In the genomic region with DNA sequence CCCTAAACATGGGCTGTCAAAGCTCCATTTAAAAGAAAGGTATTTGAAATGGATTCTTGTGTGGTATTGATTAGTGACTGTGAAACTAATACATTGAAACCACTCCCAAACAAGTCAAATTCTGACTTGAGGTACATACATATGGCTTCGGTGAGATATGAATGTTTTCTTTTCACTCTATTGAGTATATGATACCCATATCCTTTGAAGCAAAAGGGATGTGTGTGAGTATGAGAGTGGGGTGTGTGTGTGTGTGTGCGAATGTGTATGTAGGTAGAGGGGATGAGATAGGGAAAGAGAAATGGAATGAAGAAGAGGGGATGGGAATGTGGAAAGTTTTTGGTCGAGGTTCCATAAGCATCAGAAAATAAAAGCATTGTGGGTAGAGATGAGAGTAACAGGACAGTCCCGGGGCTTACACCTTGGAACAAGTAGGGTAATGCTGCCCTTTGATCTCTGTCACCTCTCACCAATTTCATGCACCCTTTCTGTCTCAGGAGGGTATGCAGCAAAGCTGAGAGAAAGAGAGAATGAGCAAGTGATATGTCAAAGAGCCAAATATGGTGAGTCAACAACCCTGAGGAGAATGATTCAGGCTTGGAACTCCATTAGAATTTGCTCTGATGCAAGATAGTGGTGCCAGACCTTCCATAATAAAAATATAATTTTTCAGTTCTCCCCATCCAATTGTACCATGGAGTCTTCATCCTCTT, we compare ENCODE assay signal across 1 cellular context.
A peak's percentile ranks its signal among the peaks of the same experiment; 100 is the strongest.
TF ChIP-seq lines count a peak whose summit lies in the region.

No MANE protein-coding gene starts in this region.

TF ChIP-seq in K562, 482 proteins besides CTCF, POLR2A, EP300 and RAD21 (continued from another document and continues in another):
- TF ChIP-seq, protein P1, sequence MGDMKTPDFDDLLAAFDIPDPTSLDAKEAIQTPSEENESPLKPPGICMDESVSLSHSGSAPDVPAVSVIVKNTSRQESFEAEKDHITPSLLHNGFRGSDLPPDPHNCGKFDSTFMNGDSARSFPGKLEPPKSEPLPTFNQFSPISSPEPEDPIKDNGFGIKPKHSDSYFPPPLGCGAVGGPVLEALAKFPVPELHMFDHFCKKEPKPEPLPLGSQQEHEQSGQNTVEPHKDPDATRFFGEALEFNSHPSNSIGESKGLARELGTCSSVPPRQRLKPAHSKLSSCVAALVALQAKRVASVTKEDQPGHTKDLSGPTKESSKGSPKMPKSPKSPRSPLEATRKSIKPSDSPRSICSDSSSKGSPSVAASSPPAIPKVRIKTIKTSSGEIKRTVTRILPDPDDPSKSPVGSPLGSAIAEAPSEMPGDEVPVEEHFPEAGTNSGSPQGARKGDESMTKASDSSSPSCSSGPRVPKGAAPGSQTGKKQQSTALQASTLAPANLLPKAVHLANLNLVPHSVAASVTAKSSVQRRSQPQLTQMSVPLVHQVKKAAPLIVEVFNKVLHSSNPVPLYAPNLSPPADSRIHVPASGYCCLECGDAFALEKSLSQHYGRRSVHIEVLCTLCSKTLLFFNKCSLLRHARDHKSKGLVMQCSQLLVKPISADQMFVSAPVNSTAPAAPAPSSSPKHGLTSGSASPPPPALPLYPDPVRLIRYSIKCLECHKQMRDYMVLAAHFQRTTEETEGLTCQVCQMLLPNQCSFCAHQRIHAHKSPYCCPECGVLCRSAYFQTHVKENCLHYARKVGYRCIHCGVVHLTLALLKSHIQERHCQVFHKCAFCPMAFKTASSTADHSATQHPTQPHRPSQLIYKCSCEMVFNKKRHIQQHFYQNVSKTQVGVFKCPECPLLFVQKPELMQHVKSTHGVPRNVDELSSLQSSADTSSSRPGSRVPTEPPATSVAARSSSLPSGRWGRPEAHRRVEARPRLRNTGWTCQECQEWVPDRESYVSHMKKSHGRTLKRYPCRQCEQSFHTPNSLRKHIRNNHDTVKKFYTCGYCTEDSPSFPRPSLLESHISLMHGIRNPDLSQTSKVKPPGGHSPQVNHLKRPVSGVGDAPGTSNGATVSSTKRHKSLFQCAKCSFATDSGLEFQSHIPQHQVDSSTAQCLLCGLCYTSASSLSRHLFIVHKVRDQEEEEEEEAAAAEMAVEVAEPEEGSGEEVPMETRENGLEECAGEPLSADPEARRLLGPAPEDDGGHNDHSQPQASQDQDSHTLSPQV (IDR thresholded peaks at IDR 0.05) = peak; percentile 50
- no peak for TF ChIP-seq BCL6 (CRISPR knock-in tag; IDR thresholded peaks at IDR 0.05)
- no peak for TF ChIP-seq ZNF75A (CRISPR knock-in tag; IDR thresholded peaks at IDR 0.05)
- TF ChIP-seq NR2C2 (CRISPR knock-in tag; IDR thresholded peaks at IDR 0.05) = no peak
- TF ChIP-seq NR2C2 (tag; IDR thresholded peaks at IDR 0.05) = no peak
- TF ChIP-seq, protein P2, sequence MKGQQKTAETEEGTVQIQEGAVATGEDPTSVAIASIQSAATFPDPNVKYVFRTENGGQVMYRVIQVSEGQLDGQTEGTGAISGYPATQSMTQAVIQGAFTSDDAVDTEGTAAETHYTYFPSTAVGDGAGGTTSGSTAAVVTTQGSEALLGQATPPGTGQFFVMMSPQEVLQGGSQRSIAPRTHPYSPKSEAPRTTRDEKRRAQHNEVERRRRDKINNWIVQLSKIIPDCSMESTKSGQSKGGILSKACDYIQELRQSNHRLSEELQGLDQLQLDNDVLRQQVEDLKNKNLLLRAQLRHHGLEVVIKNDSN (CRISPR knock-in tag; IDR thresholded peaks at IDR 0.05) = no peak
- TF ChIP-seq, protein P3, sequence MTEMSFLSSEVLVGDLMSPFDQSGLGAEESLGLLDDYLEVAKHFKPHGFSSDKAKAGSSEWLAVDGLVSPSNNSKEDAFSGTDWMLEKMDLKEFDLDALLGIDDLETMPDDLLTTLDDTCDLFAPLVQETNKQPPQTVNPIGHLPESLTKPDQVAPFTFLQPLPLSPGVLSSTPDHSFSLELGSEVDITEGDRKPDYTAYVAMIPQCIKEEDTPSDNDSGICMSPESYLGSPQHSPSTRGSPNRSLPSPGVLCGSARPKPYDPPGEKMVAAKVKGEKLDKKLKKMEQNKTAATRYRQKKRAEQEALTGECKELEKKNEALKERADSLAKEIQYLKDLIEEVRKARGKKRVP (CRISPR knock-in tag; IDR thresholded peaks at IDR 0.05) = no peak; the same call in 1 of the 2 replicates
- TF ChIP-seq, protein P4, sequence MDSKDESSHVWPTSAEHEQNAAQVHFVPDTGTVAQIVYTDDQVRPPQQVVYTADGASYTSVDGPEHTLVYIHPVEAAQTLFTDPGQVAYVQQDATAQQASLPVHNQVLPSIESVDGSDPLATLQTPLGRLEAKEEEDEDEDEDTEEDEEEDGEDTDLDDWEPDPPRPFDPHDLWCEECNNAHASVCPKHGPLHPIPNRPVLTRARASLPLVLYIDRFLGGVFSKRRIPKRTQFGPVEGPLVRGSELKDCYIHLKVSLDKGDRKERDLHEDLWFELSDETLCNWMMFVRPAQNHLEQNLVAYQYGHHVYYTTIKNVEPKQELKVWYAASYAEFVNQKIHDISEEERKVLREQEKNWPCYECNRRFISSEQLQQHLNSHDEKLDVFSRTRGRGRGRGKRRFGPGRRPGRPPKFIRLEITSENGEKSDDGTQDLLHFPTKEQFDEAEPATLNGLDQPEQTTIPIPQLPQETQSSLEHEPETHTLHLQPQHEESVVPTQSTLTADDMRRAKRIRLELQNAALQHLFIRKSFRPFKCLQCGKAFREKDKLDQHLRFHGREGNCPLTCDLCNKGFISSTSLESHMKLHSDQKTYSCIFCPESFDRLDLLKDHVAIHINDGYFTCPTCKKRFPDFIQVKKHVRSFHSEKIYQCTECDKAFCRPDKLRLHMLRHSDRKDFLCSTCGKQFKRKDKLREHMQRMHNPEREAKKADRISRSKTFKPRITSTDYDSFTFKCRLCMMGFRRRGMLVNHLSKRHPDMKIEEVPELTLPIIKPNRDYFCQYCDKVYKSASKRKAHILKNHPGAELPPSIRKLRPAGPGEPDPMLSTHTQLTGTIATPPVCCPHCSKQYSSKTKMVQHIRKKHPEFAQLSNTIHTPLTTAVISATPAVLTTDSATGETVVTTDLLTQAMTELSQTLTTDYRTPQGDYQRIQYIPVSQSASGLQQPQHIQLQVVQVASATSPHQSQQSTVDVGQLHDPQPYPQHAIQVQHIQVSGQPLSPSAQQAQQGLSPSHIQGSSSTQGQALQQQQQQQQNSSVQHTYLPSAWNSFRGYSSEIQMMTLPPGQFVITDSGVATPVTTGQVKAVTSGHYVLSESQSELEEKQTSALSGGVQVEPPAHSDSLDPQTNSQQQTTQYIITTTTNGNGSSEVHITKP (IDR thresholded peaks at IDR 0.05; ENCODE audit: partially characterized antibody) = no peak
- TF ChIP-seq, protein P5, sequence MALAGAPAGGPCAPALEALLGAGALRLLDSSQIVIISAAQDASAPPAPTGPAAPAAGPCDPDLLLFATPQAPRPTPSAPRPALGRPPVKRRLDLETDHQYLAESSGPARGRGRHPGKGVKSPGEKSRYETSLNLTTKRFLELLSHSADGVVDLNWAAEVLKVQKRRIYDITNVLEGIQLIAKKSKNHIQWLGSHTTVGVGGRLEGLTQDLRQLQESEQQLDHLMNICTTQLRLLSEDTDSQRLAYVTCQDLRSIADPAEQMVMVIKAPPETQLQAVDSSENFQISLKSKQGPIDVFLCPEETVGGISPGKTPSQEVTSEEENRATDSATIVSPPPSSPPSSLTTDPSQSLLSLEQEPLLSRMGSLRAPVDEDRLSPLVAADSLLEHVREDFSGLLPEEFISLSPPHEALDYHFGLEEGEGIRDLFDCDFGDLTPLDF (CRISPR knock-in tag; IDR thresholded peaks at IDR 0.05) = no peak
- TF ChIP-seq FOXP1 (CRISPR knock-in tag; IDR thresholded peaks at IDR 0.05) = no peak
- TF ChIP-seq HMG20A (CRISPR knock-in tag; conservative IDR thresholded peaks at IDR 0.05) = no peak
- TF ChIP-seq MXI1 (IDR thresholded peaks at IDR 0.05; ENCODE audit: low read depth, low read length) = no peak
- TF ChIP-seq, protein P6, sequence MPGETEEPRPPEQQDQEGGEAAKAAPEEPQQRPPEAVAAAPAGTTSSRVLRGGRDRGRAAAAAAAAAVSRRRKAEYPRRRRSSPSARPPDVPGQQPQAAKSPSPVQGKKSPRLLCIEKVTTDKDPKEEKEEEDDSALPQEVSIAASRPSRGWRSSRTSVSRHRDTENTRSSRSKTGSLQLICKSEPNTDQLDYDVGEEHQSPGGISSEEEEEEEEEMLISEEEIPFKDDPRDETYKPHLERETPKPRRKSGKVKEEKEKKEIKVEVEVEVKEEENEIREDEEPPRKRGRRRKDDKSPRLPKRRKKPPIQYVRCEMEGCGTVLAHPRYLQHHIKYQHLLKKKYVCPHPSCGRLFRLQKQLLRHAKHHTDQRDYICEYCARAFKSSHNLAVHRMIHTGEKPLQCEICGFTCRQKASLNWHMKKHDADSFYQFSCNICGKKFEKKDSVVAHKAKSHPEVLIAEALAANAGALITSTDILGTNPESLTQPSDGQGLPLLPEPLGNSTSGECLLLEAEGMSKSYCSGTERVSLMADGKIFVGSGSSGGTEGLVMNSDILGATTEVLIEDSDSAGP (CRISPR knock-in tag; IDR thresholded peaks at IDR 0.05) = no peak
- TF ChIP-seq DACH1 (IDR thresholded peaks at IDR 0.05; ENCODE audit: partially characterized antibody) = no peak
- TF ChIP-seq, protein P7, sequence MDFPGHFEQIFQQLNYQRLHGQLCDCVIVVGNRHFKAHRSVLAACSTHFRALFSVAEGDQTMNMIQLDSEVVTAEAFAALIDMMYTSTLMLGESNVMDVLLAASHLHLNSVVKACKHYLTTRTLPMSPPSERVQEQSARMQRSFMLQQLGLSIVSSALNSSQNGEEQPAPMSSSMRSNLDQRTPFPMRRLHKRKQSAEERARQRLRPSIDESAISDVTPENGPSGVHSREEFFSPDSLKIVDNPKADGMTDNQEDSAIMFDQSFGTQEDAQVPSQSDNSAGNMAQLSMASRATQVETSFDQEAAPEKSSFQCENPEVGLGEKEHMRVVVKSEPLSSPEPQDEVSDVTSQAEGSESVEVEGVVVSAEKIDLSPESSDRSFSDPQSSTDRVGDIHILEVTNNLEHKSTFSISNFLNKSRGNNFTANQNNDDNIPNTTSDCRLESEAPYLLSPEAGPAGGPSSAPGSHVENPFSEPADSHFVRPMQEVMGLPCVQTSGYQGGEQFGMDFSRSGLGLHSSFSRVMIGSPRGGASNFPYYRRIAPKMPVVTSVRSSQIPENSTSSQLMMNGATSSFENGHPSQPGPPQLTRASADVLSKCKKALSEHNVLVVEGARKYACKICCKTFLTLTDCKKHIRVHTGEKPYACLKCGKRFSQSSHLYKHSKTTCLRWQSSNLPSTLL (IDR thresholded peaks at IDR 0.05) = 0 out of 2 replicates have a peak, but pooled peaks have one; percentile 31
- TF ChIP-seq, protein P8, sequence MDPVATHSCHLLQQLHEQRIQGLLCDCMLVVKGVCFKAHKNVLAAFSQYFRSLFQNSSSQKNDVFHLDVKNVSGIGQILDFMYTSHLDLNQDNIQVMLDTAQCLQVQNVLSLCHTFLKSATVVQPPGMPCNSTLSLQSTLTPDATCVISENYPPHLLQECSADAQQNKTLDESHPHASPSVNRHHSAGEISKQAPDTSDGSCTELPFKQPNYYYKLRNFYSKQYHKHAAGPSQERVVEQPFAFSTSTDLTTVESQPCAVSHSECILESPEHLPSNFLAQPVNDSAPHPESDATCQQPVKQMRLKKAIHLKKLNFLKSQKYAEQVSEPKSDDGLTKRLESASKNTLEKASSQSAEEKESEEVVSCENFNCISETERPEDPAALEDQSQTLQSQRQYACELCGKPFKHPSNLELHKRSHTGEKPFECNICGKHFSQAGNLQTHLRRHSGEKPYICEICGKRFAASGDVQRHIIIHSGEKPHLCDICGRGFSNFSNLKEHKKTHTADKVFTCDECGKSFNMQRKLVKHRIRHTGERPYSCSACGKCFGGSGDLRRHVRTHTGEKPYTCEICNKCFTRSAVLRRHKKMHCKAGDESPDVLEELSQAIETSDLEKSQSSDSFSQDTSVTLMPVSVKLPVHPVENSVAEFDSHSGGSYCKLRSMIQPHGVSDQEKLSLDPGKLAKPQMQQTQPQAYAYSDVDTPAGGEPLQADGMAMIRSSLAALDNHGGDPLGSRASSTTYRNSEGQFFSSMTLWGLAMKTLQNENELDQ (CRISPR knock-in tag; IDR thresholded peaks at IDR 0.05; ENCODE audit: borderline replicate concordance) = no peak
- TF ChIP-seq NFIX (CRISPR knock-in tag; IDR thresholded peaks at IDR 0.05; ENCODE audit: low read depth) = no peak
- no peak for TF ChIP-seq TEAD4 (IDR thresholded peaks at IDR 0.05; ENCODE audit: low read length)
- TF ChIP-seq TEAD4 (CRISPR knock-in tag; IDR thresholded peaks at IDR 0.05; ENCODE audit: borderline replicate concordance) = no peak
- TF ChIP-seq, protein P9, sequence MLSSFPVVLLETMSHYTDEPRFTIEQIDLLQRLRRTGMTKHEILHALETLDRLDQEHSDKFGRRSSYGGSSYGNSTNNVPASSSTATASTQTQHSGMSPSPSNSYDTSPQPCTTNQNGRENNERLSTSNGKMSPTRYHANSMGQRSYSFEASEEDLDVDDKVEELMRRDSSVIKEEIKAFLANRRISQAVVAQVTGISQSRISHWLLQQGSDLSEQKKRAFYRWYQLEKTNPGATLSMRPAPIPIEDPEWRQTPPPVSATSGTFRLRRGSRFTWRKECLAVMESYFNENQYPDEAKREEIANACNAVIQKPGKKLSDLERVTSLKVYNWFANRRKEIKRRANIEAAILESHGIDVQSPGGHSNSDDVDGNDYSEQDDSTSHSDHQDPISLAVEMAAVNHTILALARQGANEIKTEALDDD (IDR thresholded peaks at IDR 0.05) = no peak
- no peak for TF ChIP-seq ZNF766 (CRISPR knock-in tag; conservative IDR thresholded peaks at IDR 0.05)
- peak; percentile 56; the same call in 1 of the 2 replicates for TF ChIP-seq JUND (IDR thresholded peaks at IDR 0.05; ENCODE audit: borderline replicate concordance, low read depth, low read length)
- 0 out of 3 replicates have a peak, but pooled peaks have one; percentile 25 for TF ChIP-seq JUND (tag; IDR thresholded peaks at IDR 0.05; ENCODE audit: borderline replicate concordance, low read depth, low read length)
- no peak for TF ChIP-seq ATF1 (CRISPR knock-in tag; IDR thresholded peaks at IDR 0.05)
- no peak for TF ChIP-seq ATF1 (tag; IDR thresholded peaks at IDR 0.05)
- TF ChIP-seq, protein P10, sequence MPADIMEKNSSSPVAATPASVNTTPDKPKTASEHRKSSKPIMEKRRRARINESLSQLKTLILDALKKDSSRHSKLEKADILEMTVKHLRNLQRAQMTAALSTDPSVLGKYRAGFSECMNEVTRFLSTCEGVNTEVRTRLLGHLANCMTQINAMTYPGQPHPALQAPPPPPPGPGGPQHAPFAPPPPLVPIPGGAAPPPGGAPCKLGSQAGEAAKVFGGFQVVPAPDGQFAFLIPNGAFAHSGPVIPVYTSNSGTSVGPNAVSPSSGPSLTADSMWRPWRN (IDR thresholded peaks at IDR 0.05; ENCODE audit: low read depth) = no peak
- no peak for TF ChIP-seq TAF1 (IDR thresholded peaks at IDR 0.05; ENCODE audit: control insufficient read depth, extremely low read depth, insufficient read depth, low read length, severe bottlenecking)
- no peak for TF ChIP-seq ZNF717 (CRISPR knock-in tag; IDR thresholded peaks at IDR 0.05)
- TF ChIP-seq, protein P11, sequence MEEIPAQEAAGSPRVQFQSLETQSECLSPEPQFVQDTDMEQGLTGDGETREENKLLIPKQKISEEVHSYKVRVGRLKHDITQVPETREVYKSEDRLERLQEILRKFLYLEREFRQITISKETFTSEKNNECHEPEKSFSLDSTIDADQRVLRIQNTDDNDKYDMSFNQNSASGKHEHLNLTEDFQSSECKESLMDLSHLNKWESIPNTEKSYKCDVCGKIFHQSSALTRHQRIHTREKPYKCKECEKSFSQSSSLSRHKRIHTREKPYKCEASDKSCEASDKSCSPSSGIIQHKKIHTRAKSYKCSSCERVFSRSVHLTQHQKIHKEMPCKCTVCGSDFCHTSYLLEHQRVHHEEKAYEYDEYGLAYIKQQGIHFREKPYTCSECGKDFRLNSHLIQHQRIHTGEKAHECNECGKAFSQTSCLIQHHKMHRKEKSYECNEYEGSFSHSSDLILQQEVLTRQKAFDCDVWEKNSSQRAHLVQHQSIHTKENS (CRISPR knock-in tag; IDR thresholded peaks at IDR 0.05) = no peak
- TF ChIP-seq BRD4 (IDR thresholded peaks at IDR 0.05) = no peak
- TF ChIP-seq PCBP2 (IDR thresholded peaks at IDR 0.05; ENCODE audit: low read depth, low read length, poor library complexity, severe bottlenecking) = no peak
- no peak for TF ChIP-seq ERF (CRISPR knock-in tag; IDR thresholded peaks at IDR 0.05)
